Comparison of ENCODE assay signal across 11 cellular contexts in genomic region chr15:49815937-49816336, GRCh38.
DNase-seq lines count a peak whose midpoint lies in the region; ATAC-seq, FAIRE-seq and TF ChIP-seq lines count a peak whose summit lies in the region.
"Had no signal": no experiment of that assay in that cellular context is flagged by ENCODE, and none has a peak within 500 bp of the region (broad histone marks: within the 10 kb centered on the region; RNA-seq: fewer than 3 reads in every experiment).

No MANE protein-coding gene starts in this region.

- H3F3A ChIP-seq in smooth muscle cell (ENCODE audit: low read depth) = peaks cover 7% of the 10 kb centered on the region

- H3K4me3 Mint-ChIP-seq in astrocyte (ENCODE audit: unreplicated experiment) = no peak overlapping the region
- H3K4me3 Mint-ChIP-seq in naive thymus-derived CD4-positive, alpha-beta T cell = no peak overlapping the region
- H3K4me3 Mint-ChIP-seq: CD4-positive, CD25-positive, alpha-beta regulatory T cell had no signal

- H2AFZ ChIP-seq in astrocyte (ENCODE audit: low read depth, low read length) (no peak overlapping the region), smooth muscle cell (ENCODE audit: low read depth) (no peak overlapping the region)

- H3K4me1 ChIP-seq in astrocyte (ENCODE audit: insufficient read depth, low read length) = peaks cover 7% of the 10 kb centered on the region
- no peaks in the 10 kb centered on the region for H3K4me1 ChIP-seq in smooth muscle cell (ENCODE audit: low read depth)
- no peaks in the 10 kb centered on the region for H3K4me1 ChIP-seq in naive thymus-derived CD4-positive, alpha-beta T cell (ENCODE audit: control insufficient read depth in 2 of 2, insufficient read depth in 2 of 2, low read length in 2 of 2)

- H3K4me1 Mint-ChIP-seq in astrocyte (ENCODE audit: low read depth, unreplicated experiment) = peaks cover 20% of the 10 kb centered on the region
- H3K4me1 Mint-ChIP-seq in naive thymus-derived CD4-positive, alpha-beta T cell = peaks cover 0 to 7% (median 0%) of the 10 kb centered on the region in 7 donors
- H3K4me1 Mint-ChIP-seq: CD4-positive, CD25-positive, alpha-beta regulatory T cell had no signal

- H3K27ac ChIP-seq in astrocyte (ENCODE audit: low read depth, low read length) (no peak overlapping the region), smooth muscle cell (ENCODE audit: low read depth) (no peak overlapping the region)
- no peak overlapping the region for H3K27ac ChIP-seq in naive thymus-derived CD4-positive, alpha-beta T cell (ENCODE audit: low read depth, low read length)

- H4K20me1 ChIP-seq in astrocyte (ENCODE audit: insufficient read depth, low read length) = no peaks in the 10 kb centered on the region
- no peaks in the 10 kb centered on the region for H4K20me1 ChIP-seq in smooth muscle cell (ENCODE audit: low read depth)

- H3K9ac ChIP-seq in astrocyte (ENCODE audit: low read length) = no peak overlapping the region
- H3K9ac ChIP-seq in smooth muscle cell (ENCODE audit: low read depth) = no peak overlapping the region

- 16% methylated on average over 3 of the region's 3 CpGs for WGBS in smooth muscle cell (ENCODE audit: low lambda C conversion rate)

- no peak for FAIRE-seq in astrocyte (lab: Jason Lieb, UNC)
- FAIRE-seq: islet of Langerhans had no signal

- no peak for TF ChIP-seq CTCF in astrocyte (IDR thresholded peaks at IDR 0.05; ENCODE audit: insufficient read depth, low read depth, low read length)
- no peak for TF ChIP-seq CTCF in smooth muscle cell (IDR thresholded peaks at IDR 0.05; ENCODE audit: borderline replicate concordance, insufficient read depth, poor library complexity, severe bottlenecking)

- POLR2A ChIA-PET in naive thymus-derived CD4-positive, alpha-beta T cell (lab: Charles Lee) = no interaction called here

- H3K36me3 ChIP-seq in astrocyte (ENCODE audit: insufficient read depth, low read length) = no peaks in the 10 kb centered on the region
- H3K36me3 ChIP-seq in smooth muscle cell (ENCODE audit: low read depth) = no peaks in the 10 kb centered on the region
- no peaks in the 10 kb centered on the region for H3K36me3 ChIP-seq in naive thymus-derived CD4-positive, alpha-beta T cell (ENCODE audit: control insufficient read depth in 2 of 3, insufficient read depth in 3 of 3, low read length in 3 of 3)

- H3K79me2 ChIP-seq in astrocyte (ENCODE audit: insufficient read depth, low read length) = no peaks in the 10 kb centered on the region
- H3K79me2 ChIP-seq in smooth muscle cell (ENCODE audit: low read depth) = no peaks in the 10 kb centered on the region

- DNase-seq in SIG-M5 treated with dmso at 0.1 percent for 504 hours (lab: John Stamatoyannopoulos, UW; ENCODE audit: unreplicated experiment) (peak; percentile 4), SIG-M5 (lab: John Stamatoyannopoulos, UW) (no peak), astrocyte (ENCODE audit: low read depth) (peak; percentile 97), smooth muscle cell (lab: John Stamatoyannopoulos, UW; ENCODE audit: unreplicated experiment) (no peak), T1000 (lab: John Stamatoyannopoulos, UW) (no peak)
- DNase-seq in activated effector memory CD4-positive, alpha-beta T cell treated with anti-CD3 and anti-CD28 coated beads, Interleukin-2, amount 50 U/mL, for 16 hours = no peak
- DNase-seq in naive thymus-derived CD4-positive, alpha-beta T cell = no peak
- DNase-seq: CD4-positive, CD25-positive, alpha-beta regulatory T cell; Karpas-422 had no signal

- no peaks in the 10 kb centered on the region for H3K36me3 Mint-ChIP-seq in astrocyte (ENCODE audit: low read depth, unreplicated experiment)
- no peaks in the 10 kb centered on the region for H3K36me3 Mint-ChIP-seq in naive thymus-derived CD4-positive, alpha-beta T cell
- H3K36me3 Mint-ChIP-seq: CD4-positive, CD25-positive, alpha-beta regulatory T cell had no signal

- CTCF ChIA-PET in naive thymus-derived CD4-positive, alpha-beta T cell (lab: Charles Lee) = no interaction called here

- ATAC-seq in HG03342 (IDR thresholded peaks at IDR 0.05; ENCODE audit: unreplicated experiment) = peak; percentile 66
- ATAC-seq in naive thymus-derived CD4-positive, alpha-beta T cell = no peak

- intact Hi-C loops in naive thymus-derived CD4-positive, alpha-beta T cell (cut with micrococcal nuclease) = no loop called here

- peaks cover 2% of the 10 kb centered on the region for H3K9me3 Mint-ChIP-seq in astrocyte (ENCODE audit: unreplicated experiment)
- H3K9me3 Mint-ChIP-seq in naive thymus-derived CD4-positive, alpha-beta T cell = peaks cover 0 to 5% (median 0%) of the 10 kb centered on the region in 11 donors

- H3K4me3 ChIP-seq in astrocyte (ENCODE audit: insufficient read depth, low read depth, low read length) = no peak overlapping the region
- no peak overlapping the region for H3K4me3 ChIP-seq in smooth muscle cell
- no peak overlapping the region for H3K4me3 ChIP-seq in naive thymus-derived CD4-positive, alpha-beta T cell (ENCODE audit: low read length)

- H3K27ac Mint-ChIP-seq in astrocyte (ENCODE audit: unreplicated experiment) = peak overlapping the region; percentile 70
- H3K27ac Mint-ChIP-seq in naive thymus-derived CD4-positive, alpha-beta T cell = no peak overlapping the region
- H3K27ac Mint-ChIP-seq: CD4-positive, CD25-positive, alpha-beta regulatory T cell had no signal

- H3K4me2 ChIP-seq in astrocyte (ENCODE audit: low read length) (no peak overlapping the region), smooth muscle cell (peak overlapping the region; percentile 26)

- no peaks in the 10 kb centered on the region for H3K27me3 ChIP-seq in astrocyte (ENCODE audit: insufficient read depth, low read length)
- no peaks in the 10 kb centered on the region for H3K27me3 ChIP-seq in smooth muscle cell (ENCODE audit: low read depth)
- H3K27me3 ChIP-seq in naive thymus-derived CD4-positive, alpha-beta T cell (ENCODE audit: control insufficient read depth in 2 of 2, insufficient read depth in 2 of 2, low read length in 2 of 2) = no peaks in the 10 kb centered on the region

- H3K27me3 Mint-ChIP-seq in astrocyte (ENCODE audit: low read depth, unreplicated experiment) = no peaks in the 10 kb centered on the region
- peaks cover 0 to 15% (median 4%) of the 10 kb centered on the region in 5 donors for H3K27me3 Mint-ChIP-seq in naive thymus-derived CD4-positive, alpha-beta T cell

- no peaks in the 10 kb centered on the region for H3K9me3 ChIP-seq in astrocyte (ENCODE audit: insufficient read depth, low read depth, low read length)
- no peaks in the 10 kb centered on the region for H3K9me3 ChIP-seq in smooth muscle cell (replicated peaks; ENCODE audit: low read depth)
- no peaks in the 10 kb centered on the region for H3K9me3 ChIP-seq in naive thymus-derived CD4-positive, alpha-beta T cell (ENCODE audit: control insufficient read depth in 2 of 3, low read length in 3 of 3)

Comparison
In these comparisons a context has a peak if more than half of its experiments do, and no peak if none do; other contexts are left out.
1. DNase-seq: peak in SIG-M5 treated with dmso at 0.1 percent for 504 hours (single experiment) and astrocyte (single experiment); none in SIG-M5 (single experiment), smooth muscle cell (single experiment), activated effector memory CD4-positive, alpha-beta T cell treated with anti-CD3 and anti-CD28 coated beads, Interleukin-2, amount 50 U/mL, for 16 hours (single experiment), naive thymus-derived CD4-positive, alpha-beta T cell (0 of 9) and T1000 (single experiment).